Comparison of ENCODE assay signal across 17 cellular contexts in genomic region chr6:3843379-3844096, GRCh38. TPM values are rescaled to one million over a fixed set of nuclear protein-coding genes. Genes with fewer than 3 reads are reported as not detected.
A peak's percentile ranks its signal among the peaks of the same experiment; 100 is the strongest.
DNase-seq lines count a peak whose midpoint lies in the region; ATAC-seq, FAIRE-seq and TF ChIP-seq lines count a peak whose summit lies in the region.
"Had no signal": no experiment of that assay in that cellular context is flagged by ENCODE, and none has a peak within 500 bp of the region (broad histone marks: within the 10 kb centered on the region; RNA-seq: fewer than 3 reads in every experiment).

No MANE protein-coding gene starts in this region.

- peak overlapping the region; percentile 79 for H3K9ac ChIP-seq in adipocyte (ENCODE audit: low read length)

- TF ChIP-seq RAD21 in A549 (conservative IDR thresholded peaks at IDR 0.05 in 1 of 2, IDR thresholded peaks at IDR 0.05 in 1 of 2), result no peak

- H3K4me2 ChIP-seq in A549, result peak overlapping the region; percentile 24; the same call in 2 of the 3 replicates

- CTCF ChIA-PET in A549 (lab: Yijun Ruan, JAX), result interaction anchor here (1.2 kb wide), 1 partner anchor 10 kb away, joined by 4 read pairs; no protein-coding TSS in a partner anchor

- H3K36me3 ChIP-seq in adipocyte (ENCODE audit: control insufficient read depth, insufficient read depth, low read length, severe bottlenecking) (no peaks in the 10 kb centered on the region), mesodermal cell (ENCODE audit: control insufficient read depth, insufficient read depth, low read length) (no peaks in the 10 kb centered on the region)
- H3K36me3 ChIP-seq: left ventricle myocardium inferior had no signal

- H3K4me3 ChIP-seq in A549, result no peak overlapping the region
- peak overlapping the region; percentile 28 for H3K4me3 ChIP-seq in adipocyte (ENCODE audit: low read length)
- no peak overlapping the region for H3K4me3 ChIP-seq in mesodermal cell (ENCODE audit: extremely low read depth, insufficient read depth, low read length, poor library complexity, severe bottlenecking)
- no peak overlapping the region for H3K4me3 ChIP-seq in lower leg skin (ENCODE audit: low read depth, poor library complexity, severe bottlenecking)
- H3K4me3 ChIP-seq: body of pancreas, left ventricle myocardium inferior, SK-N-MC had no signal

- TF ChIP-seq POLR2A in A549 (IDR thresholded peaks at IDR 0.05; ENCODE audit: low read length) (no peak), lower leg skin (IDR thresholded peaks at IDR 0.05) (no peak)

- ATAC-seq in A549 (no peak), GM19455 (IDR thresholded peaks at IDR 0.05; ENCODE audit: unreplicated experiment) (no peak)
- ATAC-seq: body of pancreas, natural killer cell had no signal

- POLR2A ChIA-PET in A549 (lab: Yijun Ruan, JAX), result no interaction called here

- FAIRE-seq in A549 (lab: Jason Lieb, UNC), result no peak
- peak; percentile 33 for FAIRE-seq in HTR-8/SVneo (lab: Jason Lieb, UNC)

- H3K9me3 ChIP-seq in A549, result no peaks in the 10 kb centered on the region
- no peaks in the 10 kb centered on the region for H3K9me3 ChIP-seq in adipocyte (ENCODE audit: control insufficient read depth, low read length)
- peaks cover 4% of the 10 kb centered on the region for H3K9me3 ChIP-seq in mesodermal cell (ENCODE audit: control insufficient read depth, low read length)
- H3K9me3 ChIP-seq: body of pancreas, left ventricle myocardium inferior had no signal

- TF ChIP-seq CTCF in A549 (IDR thresholded peaks at IDR 0.05), result no peak
- TF ChIP-seq CTCF in lower leg skin (IDR thresholded peaks at IDR 0.05), result no peak

- DNase-seq in A549 (ENCODE audit: low read depth in 1 of 2, low spot score in 1 of 2), result no peak
- no peak for DNase-seq in HTR-8/SVneo (ENCODE audit: insufficient read length, low spot score)
- DNase-seq in adipocyte (ENCODE audit: low read depth), result peak; percentile 51
- no peak for DNase-seq in D341Med (ENCODE audit: low spot score)
- no peak for DNase-seq in lower leg skin (ENCODE audit: low spot score in 2 of 2)
- no peak for DNase-seq in LoVo (ENCODE audit: low spot score)
- DNase-seq: activated CD8-positive, alpha-beta memory T cell treated with anti-CD3 and anti-CD28 coated beads for 24 hours; activated gamma-delta T cell; body of pancreas; DMS 273 treated with DMSO at 0.1 percent for 48 hours; left ventricle myocardium inferior; natural killer cell; NCI-H1092 treated with DMSO at 0.1 percent for 48 hours; stimulated activated CD4-positive, alpha-beta T cell treated with anti-CD3 and anti-CD28 coated beads, Interleukin-1b, Interleukin-23, amount 100 ng/mL, for 48 hours had no signal

- H3K27ac ChIP-seq in A549 (0 out of 6 replicates have a peak overlapping the region, but pooled peaks of 1 of the 2 experiments have one; percentile 0), mesodermal cell (ENCODE audit: low read depth, low read length, severe bottlenecking) (peak overlapping the region; percentile 52)
- H3K27ac ChIP-seq: body of pancreas, left ventricle myocardium inferior, SK-N-MC had no signal

- H3K4me1 ChIP-seq in A549 (peaks cover 38% of the 10 kb centered on the region), adipocyte (ENCODE audit: control insufficient read depth, insufficient read depth, low read length) (peaks cover 71% of the 10 kb centered on the region), mesodermal cell (ENCODE audit: control insufficient read depth, insufficient read depth, low read length, poor library complexity, severe bottlenecking) (peaks cover 17% of the 10 kb centered on the region)

- H3K27me3 ChIP-seq in adipocyte (replicated peaks; ENCODE audit: control insufficient read depth, insufficient read depth, low read length), result no peaks in the 10 kb centered on the region
- H3K27me3 ChIP-seq: body of pancreas had no signal

- TF ChIP-seq EP300 in A549 (IDR thresholded peaks at IDR 0.05), result no peak

- intact Hi-C loops in lower leg skin (cut with DNase I; ENCODE audit: low total_unique reads), result no loop called here

- 63% methylated on average over 9 of the region's 9 CpGs for WGBS in A549 (ENCODE audit: missing lambda C conversion rate)
- WGBS in mesodermal cell (ENCODE audit: insufficient coverage in 2 of 2), 2 experiments, result 89 to 95% methylated on average over 5 to 8 of the region's 9 CpGs
- 65 to 72% methylated on average over 9 of the region's 9 CpGs for WGBS in lower leg skin, 2 donors

TF ChIP-seq in A549, 52 proteins besides CTCF, POLR2A, EP300 and RAD21:
- TF ChIP-seq MAZ (IDR thresholded peaks at IDR 0.05; ENCODE audit: borderline replicate concordance, low read depth, low read length) (no peak), GATA3 (IDR thresholded peaks at IDR 0.05; ENCODE audit: borderline replicate concordance) (no peak), BHLHE40 (IDR thresholded peaks at IDR 0.05; ENCODE audit: low read depth, low read length) (no peak), JUN (IDR thresholded peaks at IDR 0.05) (no peak), CBX8 (IDR thresholded peaks at IDR 0.05) (no peak), RFX5 (IDR thresholded peaks at IDR 0.05) (no peak), HMGXB4 (CRISPR knock-in tag; IDR thresholded peaks at IDR 0.05; ENCODE audit: borderline replicate concordance) (no peak), ZSCAN20 (CRISPR knock-in tag; IDR thresholded peaks at IDR 0.05) (no peak), CEBPB (IDR thresholded peaks at IDR 0.05) (no peak), RARB (CRISPR knock-in tag; IDR thresholded peaks at IDR 0.05) (no peak), FOSB (CRISPR knock-in tag; IDR thresholded peaks at IDR 0.05) (no peak), SREBF2 (IDR thresholded peaks at IDR 0.05) (no peak), ESRRA (IDR thresholded peaks at IDR 0.05; ENCODE audit: borderline replicate concordance, low read length) (no peak)
- TF ChIP-seq, protein P1, sequence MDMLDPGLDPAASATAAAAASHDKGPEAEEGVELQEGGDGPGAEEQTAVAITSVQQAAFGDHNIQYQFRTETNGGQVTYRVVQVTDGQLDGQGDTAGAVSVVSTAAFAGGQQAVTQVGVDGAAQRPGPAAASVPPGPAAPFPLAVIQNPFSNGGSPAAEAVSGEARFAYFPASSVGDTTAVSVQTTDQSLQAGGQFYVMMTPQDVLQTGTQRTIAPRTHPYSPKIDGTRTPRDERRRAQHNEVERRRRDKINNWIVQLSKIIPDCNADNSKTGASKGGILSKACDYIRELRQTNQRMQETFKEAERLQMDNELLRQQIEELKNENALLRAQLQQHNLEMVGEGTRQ (IDR thresholded peaks at IDR 0.05), result no peak
- TF ChIP-seq, protein P2, sequence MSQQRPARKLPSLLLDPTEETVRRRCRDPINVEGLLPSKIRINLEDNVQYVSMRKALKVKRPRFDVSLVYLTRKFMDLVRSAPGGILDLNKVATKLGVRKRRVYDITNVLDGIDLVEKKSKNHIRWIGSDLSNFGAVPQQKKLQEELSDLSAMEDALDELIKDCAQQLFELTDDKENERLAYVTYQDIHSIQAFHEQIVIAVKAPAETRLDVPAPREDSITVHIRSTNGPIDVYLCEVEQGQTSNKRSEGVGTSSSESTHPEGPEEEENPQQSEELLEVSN (IDR thresholded peaks at IDR 0.05; ENCODE audit: borderline replicate concordance, low read depth), result no peak
- TF ChIP-seq, protein P3, sequence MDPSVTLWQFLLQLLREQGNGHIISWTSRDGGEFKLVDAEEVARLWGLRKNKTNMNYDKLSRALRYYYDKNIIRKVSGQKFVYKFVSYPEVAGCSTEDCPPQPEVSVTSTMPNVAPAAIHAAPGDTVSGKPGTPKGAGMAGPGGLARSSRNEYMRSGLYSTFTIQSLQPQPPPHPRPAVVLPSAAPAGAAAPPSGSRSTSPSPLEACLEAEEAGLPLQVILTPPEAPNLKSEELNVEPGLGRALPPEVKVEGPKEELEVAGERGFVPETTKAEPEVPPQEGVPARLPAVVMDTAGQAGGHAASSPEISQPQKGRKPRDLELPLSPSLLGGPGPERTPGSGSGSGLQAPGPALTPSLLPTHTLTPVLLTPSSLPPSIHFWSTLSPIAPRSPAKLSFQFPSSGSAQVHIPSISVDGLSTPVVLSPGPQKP (IDR thresholded peaks at IDR 0.05; ENCODE audit: low read depth, low read length), result no peak

RNA-seq across cellular contexts. Expression of gene FAM50B, which starts 5.6 kb away (rescaled TPM):
- 4.6 and 5.1 TPM in 2 replicates for polyA plus RNA-seq in A549 (2011; rRNA removed)
- 6.7 and 7.9 TPM in 2 replicates for polyA plus RNA-seq in A549 (2012; cell fraction: cytosol; rRNA removed)
- polyA plus RNA-seq in A549 (2012; cell fraction: nucleus; rRNA removed), result 6.8 and 7.5 TPM in 2 replicates
- 5.5 to 6.8 TPM (median 6.4 TPM) in 3 replicates for polyA plus RNA-seq in A549 (2017; fragmentation: RNase III; extraction: RNeasy Plus Mini Kit Qiagen cat#74134 plus additional on column Dnase treatment)
- polyA minus RNA-seq in A549 (2011; rRNA and poly(A)+ RNA removed), result 1.5 and 2.5 TPM in 2 replicates
- 0.22 TPM for polyA plus RNA-seq in mesodermal cell (2013, experiment 1 of 2)
- not detected for polyA plus RNA-seq in mesodermal cell (2013, experiment 2 of 2)
- 10 to 100 TPM; 11.4 to 16.1 (median 13.9) TPM for total RNA-seq in lower leg skin
